Comparison of ENCODE assay signal across 17 cellular contexts in genomic region chr6:4910060-4910746, GRCh38.
DNase-seq lines count a peak whose midpoint lies in the region; ATAC-seq and TF ChIP-seq lines count a peak whose summit lies in the region.
"Had no signal": no experiment of that assay in that cellular context is flagged by ENCODE, and none has a peak within 500 bp of the region (broad histone marks: within the 10 kb centered on the region; RNA-seq: fewer than 3 reads in every experiment).

No MANE protein-coding gene starts in this region.

- 94 to 95% methylated on average over 8 of the region's 8 CpGs for WGBS in heart right ventricle, 2 donors

- H3K9me3 ChIP-seq in cardiac muscle cell (ENCODE audit: low read depth) (no peaks in the 10 kb centered on the region), heart right ventricle (no peaks in the 10 kb centered on the region)
- H3K9me3 ChIP-seq: adrenal gland, Peyer's patch, thoracic aorta had no signal

- no peaks in the 10 kb centered on the region for H3K36me3 ChIP-seq in cardiac muscle cell
- H3K36me3 ChIP-seq in heart right ventricle: peaks cover 0 to 16% (median 0%) of the 10 kb centered on the region in 9 donors
- no peaks in the 10 kb centered on the region for H3K36me3 ChIP-seq in kidney epithelial cell (ENCODE audit: control insufficient read depth, insufficient read depth, low read length)
- H3K36me3 ChIP-seq: adrenal gland, Peyer's patch, thoracic aorta had no signal

- H3K27me3 ChIP-seq in cardiac muscle cell: no peaks in the 10 kb centered on the region
- H3K27me3 ChIP-seq in heart right ventricle: no peaks in the 10 kb centered on the region
- no peaks in the 10 kb centered on the region for H3K27me3 ChIP-seq in kidney epithelial cell (ENCODE audit: control insufficient read depth, insufficient read depth, low read length)
- H3K27me3 ChIP-seq: adrenal gland, dorsolateral prefrontal cortex, Peyer's patch had no signal

- ATAC-seq in heart right ventricle (no peak), HG03457 (IDR thresholded peaks at IDR 0.05; ENCODE audit: unreplicated experiment) (no peak), GM19395 (IDR thresholded peaks at IDR 0.05; ENCODE audit: unreplicated experiment) (no peak)

- intact Hi-C loops in heart right ventricle (cut with DNase I): no loop called here

- H3K4me3 ChIP-seq in cardiac muscle cell: no peak overlapping the region
- no peak overlapping the region for H3K4me3 ChIP-seq in heart right ventricle
- H3K4me3 ChIP-seq in kidney epithelial cell (ENCODE audit: low read depth, low read length): no peak overlapping the region
- H3K4me3 ChIP-seq: adrenal gland, dorsolateral prefrontal cortex, Peyer's patch, thoracic aorta had no signal

- peaks cover 23% of the 10 kb centered on the region for H3K4me1 ChIP-seq in cardiac muscle cell (ENCODE audit: low read depth)
- H3K4me1 ChIP-seq in heart right ventricle: peaks cover 2 to 50% (median 40%) of the 10 kb centered on the region in 9 donors

- peak overlapping the region; percentile 23 for H3K27ac ChIP-seq in cardiac muscle cell
- H3K27ac ChIP-seq in heart right ventricle: no peak overlapping the region
- H3K27ac ChIP-seq: adrenal gland, dorsolateral prefrontal cortex, Peyer's patch, thoracic aorta had no signal

- TF ChIP-seq CTCF in cardiac muscle cell (IDR thresholded peaks at IDR 0.05; ENCODE audit: low read depth, low read length) (no peak), heart right ventricle (IDR thresholded peaks at IDR 0.05) (no peak), kidney epithelial cell (IDR thresholded peaks at IDR 0.05; ENCODE audit: insufficient read depth, low read length, poor library complexity, severe bottlenecking) (no peak)

- no peak for DNase-seq in cardiac muscle cell (ENCODE audit: low read depth in 1 of 2, low spot score in 1 of 2)
- DNase-seq in heart right ventricle: no peak
- peak; percentile 46 for DNase-seq in NCI-H510A (lab: John Stamatoyannopoulos, UW)
- peak; percentile 28 for DNase-seq in kidney epithelial cell (ENCODE audit: low read depth)
- DNase-seq in GDM1 (lab: John Stamatoyannopoulos, UW): no peak
- no peak for DNase-seq in stimulated activated CD4-positive, alpha-beta T cell treated with anti-CD3 and anti-CD28 coated beads, Interleukin-2, amount 100 ng/mL, for 24 hours
- DNase-seq: ACHN; activated CD4-positive, CD25-positive, alpha-beta regulatory T cell; adrenal gland; DMS 273 treated with DMSO at 0.1 percent for 48 hours; dorsolateral prefrontal cortex; nucleus accumbens; Peyer's patch; stimulated activated CD4-positive, alpha-beta T cell treated with anti-CD3 and anti-CD28 coated beads, Interleukin-12 subunit alpha, Interleukin-12 subunit beta, amount 100 ng/mL, for 4 hours had no signal

Comparison
In these comparisons a context has a peak if more than half of its experiments do, and no peak if none do; other contexts are left out.
1. DNase-seq: peak in NCI-H510A (single experiment) and kidney epithelial cell (single experiment); none in cardiac muscle cell (0 of 2), heart right ventricle (0 of 2), GDM1 (single experiment) and stimulated activated CD4-positive, alpha-beta T cell treated with anti-CD3 and anti-CD28 coated beads, Interleukin-2, amount 100 ng/mL, for 24 hours (0 of 2).